ENCODE assay signal across 29 cellular contexts in the genomic region with DNA sequence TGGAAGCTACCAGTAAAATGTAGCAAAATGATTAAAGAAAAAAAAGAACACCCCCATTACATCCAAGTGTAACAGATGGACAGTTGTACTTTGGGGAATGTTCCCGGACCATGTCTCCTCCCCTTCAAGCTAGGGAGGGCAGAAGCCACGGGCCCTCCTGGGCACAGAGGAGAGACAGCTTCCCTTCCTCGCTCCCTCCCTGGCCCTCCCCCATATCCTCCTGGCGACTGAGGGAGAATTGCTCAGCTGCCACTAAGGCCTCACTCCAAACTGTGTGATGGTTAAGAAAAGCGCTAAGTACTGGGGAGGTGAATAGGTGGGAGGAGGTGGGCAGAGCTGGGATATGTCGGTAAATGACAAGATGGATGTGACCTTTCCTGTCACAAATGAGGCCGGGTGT.
DNase-seq lines count a peak whose midpoint lies in the region; ATAC-seq and TF ChIP-seq lines count a peak whose summit lies in the region.
"Had no signal": no experiment of that assay in that cellular context is flagged by ENCODE, and none has a peak within 500 bp of the region (broad histone marks: within the 10 kb centered on the region; RNA-seq: fewer than 3 reads in every experiment).

No MANE protein-coding gene starts in this region.

- DNase-seq in IMR-90 (no peak), NCI-H69 (lab: John Stamatoyannopoulos, UW) (peak; percentile 57), iPS-NIHi7 (ENCODE audit: extremely low spot score) (peak; percentile 37), NK-92 (lab: John Stamatoyannopoulos, UW; ENCODE audit: unreplicated experiment) (no peak)
- DNase-seq in natural killer cell treated with Interleukin-12 subunit alpha and Interleukin-12 subunit beta and Interleukin-15 and Interleukin-18, amount 100 ng/mL, for 72 hours (ENCODE audit: low spot score), result no peak
- DNase-seq: activated CD4-positive, alpha-beta T cell treated with anti-CD3 and anti-CD28 coated beads for 4 hours; activated effector memory CD4-positive, alpha-beta T cell treated with anti-CD3 and anti-CD28 coated beads, Interleukin-2, amount 50 U/mL, for 16 hours; activated naive CD8-positive, alpha-beta T cell treated with anti-CD3 and anti-CD28 coated beads, Interleukin-2, amount 10 ng/mL, durations not matched to agents 7 days and 5 days; activated T-cell treated with anti-CD3 and anti-CD28 coated beads, Interleukin-2, amount 50 U/mL, for 1 hour; Calu3; dermis blood vessel endothelial cell; HFFc6; Kasumi-1; left ventricle myocardium inferior; MV-4-11; naive thymus-derived CD4-positive, alpha-beta T cell; NCI-H1694; NCI-H748 treated with DMSO at 0.1 percent for 48 hours; ovary; PC-3 had no signal

- no peak for TF ChIP-seq POLR2A in IMR-90 (IDR thresholded peaks at IDR 0.05; ENCODE audit: low read depth, low read length)

- no peak overlapping the region; the same call in 1 of the 2 replicates for H3K4me2 ChIP-seq in IMR-90 (ENCODE audit: low read depth, low read length)
- H3K4me2 ChIP-seq: hepatocyte, smooth muscle cell had no signal

- in situ Hi-C loops in IMR-90 (cut with MboI; ENCODE audit: low sequenced_read_pairs), result no loop called here

- CTCF ChIA-PET in IMR-90 (lab: Yijun Ruan, JAX), result interaction anchor here (0.6 to 1.2 kb wide), 4 partner anchors 9 to 237 kb away, joined by 3 to 4 read pairs (median 4); no protein-coding TSS in a partner anchor

- H3K9me3 ChIP-seq in IMR-90 (ENCODE audit: control insufficient read depth, insufficient read depth, low read length), result no peaks in the 10 kb centered on the region
- H3K9me3 ChIP-seq: ascending aorta, gastroesophageal sphincter, ovary had no signal

- H3K36me3 ChIP-seq in IMR-90 (ENCODE audit: control insufficient read depth, insufficient read depth, low read length), result no peaks in the 10 kb centered on the region
- H3K36me3 ChIP-seq: ascending aorta, gastroesophageal sphincter, left ventricle myocardium inferior, ovary had no signal

- H3K9me1 ChIP-seq in IMR-90 (ENCODE audit: insufficient read depth, low read length), result no peaks in the 10 kb centered on the region

- H3K14ac ChIP-seq in IMR-90 (replicated peaks; ENCODE audit: low read depth, low read length), result no peak overlapping the region

- H3K36me3 Mint-ChIP-seq in natural killer cell treated with Interleukin-12 subunit alpha and Interleukin-12 subunit beta and Interleukin-15 and Interleukin-18, amount 100 ng/mL, for 72 hours, result no peaks in the 10 kb centered on the region
- H3K36me3 Mint-ChIP-seq: activated naive CD8-positive, alpha-beta T cell treated with anti-CD3 and anti-CD28 coated beads, Interleukin-2, amount 10 ng/mL, durations not matched to agents 7 days and 5 days; mesothelial cell of epicardium; naive thymus-derived CD4-positive, alpha-beta T cell; type B pancreatic cell had no signal

- peaks cover 0 to 14% of the 10 kb centered on the region in 2 donors for H3K27me3 Mint-ChIP-seq in natural killer cell treated with Interleukin-12 subunit alpha and Interleukin-12 subunit beta and Interleukin-15 and Interleukin-18, amount 100 ng/mL, for 72 hours

- no peak overlapping the region for H4K8ac ChIP-seq in IMR-90 (ENCODE audit: low read depth in 2 of 2, low read length in 2 of 2)

- no peak for TF ChIP-seq CTCF in IMR-90 (conservative IDR thresholded peaks at IDR 0.05; ENCODE audit: low read depth, low read length)

- H3K23ac ChIP-seq in IMR-90 (ENCODE audit: low read depth, low read length), result no peak overlapping the region

- H3K56ac ChIP-seq in IMR-90 (ENCODE audit: extremely low read depth, insufficient read depth, low read length), result no peak overlapping the region

- peaks cover 3% of the 10 kb centered on the region; the same call in 1 of the 2 replicates for H3K4me1 ChIP-seq in IMR-90 (ENCODE audit: control insufficient read depth, insufficient read depth, low read length)
- H3K4me1 ChIP-seq: ascending aorta, gastroesophageal sphincter, left ventricle myocardium inferior had no signal

- WGBS in IMR-90 (ENCODE audit: extremely low coverage in 2 of 2, insufficient read length in 1 of 2), 2 experiments, result 40% methylated on average over 1 of the region's 7 CpGs; no CpG with 5 or more reads in 1 of the 2 experiments

- H2BK5ac ChIP-seq in IMR-90 (ENCODE audit: low read depth, low read length, poor library complexity, severe bottlenecking), result no peak overlapping the region

- intact Hi-C loops in IMR-90 (cut with micrococcal nuclease), result no loop called here

- no peaks in the 10 kb centered on the region for H4K20me1 ChIP-seq in IMR-90 (ENCODE audit: insufficient read depth, low read length)

- H2AK5ac ChIP-seq in IMR-90 (ENCODE audit: low read depth, low read length), result peak overlapping the region; percentile 57

- no TSS peak for BruUV-seq in IMR-90 (replicated peaks; lab: Mats Ljungman, UMichigan)

- no peak overlapping the region for H3K4me3 ChIP-seq in IMR-90 (ENCODE audit: insufficient read depth, low read depth, low read length)
- H3K4me3 ChIP-seq: ascending aorta, gastroesophageal sphincter, hepatocyte, left ventricle myocardium inferior, ovary, smooth muscle cell had no signal

- no peaks in the 10 kb centered on the region for H3K4me1 Mint-ChIP-seq in natural killer cell treated with Interleukin-12 subunit alpha and Interleukin-12 subunit beta and Interleukin-15 and Interleukin-18, amount 100 ng/mL, for 72 hours (ENCODE audit: low read depth in 2 of 2)
- H3K4me1 Mint-ChIP-seq: activated naive CD8-positive, alpha-beta T cell treated with anti-CD3 and anti-CD28 coated beads, Interleukin-2, amount 10 ng/mL, durations not matched to agents 7 days and 5 days; naive thymus-derived CD4-positive, alpha-beta T cell had no signal

- H3K4ac ChIP-seq in IMR-90 (ENCODE audit: low read depth, low read length), result no peak overlapping the region

- no peaks in the 10 kb centered on the region for H3K9me3 Mint-ChIP-seq in natural killer cell treated with Interleukin-12 subunit alpha and Interleukin-12 subunit beta and Interleukin-15 and Interleukin-18, amount 100 ng/mL, for 72 hours
- H3K9me3 Mint-ChIP-seq: activated naive CD8-positive, alpha-beta T cell treated with anti-CD3 and anti-CD28 coated beads, Interleukin-2, amount 10 ng/mL, durations not matched to agents 7 days and 5 days; HFFc6 had no signal

- H3K27ac ChIP-seq in IMR-90 (ENCODE audit: insufficient read depth, low read length), result no peak overlapping the region
- H3K27ac ChIP-seq in temporal lobe (ENCODE audit: low read depth, low read length), result peak overlapping the region; percentile 3
- H3K27ac ChIP-seq: ascending aorta, gastroesophageal sphincter, hepatocyte, left ventricle myocardium inferior, ovary had no signal

- no peak overlapping the region for H2AFZ ChIP-seq in IMR-90 (replicated peaks; ENCODE audit: low read length, poor library complexity)
- H2AFZ ChIP-seq: hepatocyte had no signal

- no peak overlapping the region for H3K27ac Mint-ChIP-seq in natural killer cell treated with Interleukin-12 subunit alpha and Interleukin-12 subunit beta and Interleukin-15 and Interleukin-18, amount 100 ng/mL, for 72 hours
- H3K27ac Mint-ChIP-seq: activated naive CD8-positive, alpha-beta T cell treated with anti-CD3 and anti-CD28 coated beads, Interleukin-2, amount 10 ng/mL, durations not matched to agents 7 days and 5 days; HFFc6; mesothelial cell of epicardium; naive thymus-derived CD4-positive, alpha-beta T cell; type B pancreatic cell had no signal

- no peak overlapping the region for H3K9ac ChIP-seq in IMR-90 (ENCODE audit: low read depth, low read length)

- H3K4me3 Mint-ChIP-seq in natural killer cell treated with Interleukin-12 subunit alpha and Interleukin-12 subunit beta and Interleukin-15 and Interleukin-18, amount 100 ng/mL, for 72 hours, result no peak overlapping the region
- H3K4me3 Mint-ChIP-seq: activated naive CD8-positive, alpha-beta T cell treated with anti-CD3 and anti-CD28 coated beads, Interleukin-2, amount 10 ng/mL, durations not matched to agents 7 days and 5 days; HFFc6; mesothelial cell of epicardium; naive thymus-derived CD4-positive, alpha-beta T cell; type B pancreatic cell had no signal

- H2BK120ac ChIP-seq in IMR-90 (ENCODE audit: low read depth, low read length), result no peak overlapping the region

- H2BK20ac ChIP-seq in IMR-90 (ENCODE audit: low read depth, low read length), result no peak overlapping the region

- H3K27me3 ChIP-seq in IMR-90 (ENCODE audit: control insufficient read depth, insufficient read depth, low read length), result peaks cover 5% of the 10 kb centered on the region; the same call in 1 of the 2 replicates
- H3K27me3 ChIP-seq: ascending aorta, hepatocyte, ovary had no signal

- ATAC-seq in IMR-90 (ENCODE audit: low read depth) (no peak), HG02938 (IDR thresholded peaks at IDR 0.05; ENCODE audit: unreplicated experiment) (no peak)
- ATAC-seq in natural killer cell treated with Interleukin-12 subunit alpha and Interleukin-12 subunit beta and Interleukin-15 and Interleukin-18, amount 100 ng/mL, for 72 hours, result no peak
- ATAC-seq: gastroesophageal sphincter; HepG2; naive thymus-derived CD4-positive, alpha-beta T cell; PC-3 had no signal

- POLR2A ChIA-PET in IMR-90 (lab: Charles Lee; ENCODE audit: unreplicated experiment), result no interaction called here

- dilution Hi-C loops in IMR-90 (cut with HindIII; ENCODE audit: low sequenced_read_pairs, unreplicated experiment), result no loop called here

- no peak overlapping the region for H4K91ac ChIP-seq in IMR-90 (ENCODE audit: insufficient read depth, low read depth, low read length)

- H3K79me1 ChIP-seq in IMR-90 (ENCODE audit: low read depth in 1 of 2, low read length in 2 of 2), result no peaks in the 10 kb centered on the region

- H2BK15ac ChIP-seq in IMR-90 (ENCODE audit: low read depth, low read length), result no peak overlapping the region

- no peak overlapping the region for H2AK9ac ChIP-seq in IMR-90 (replicated peaks; ENCODE audit: low read depth, low read length, poor library complexity)

- H3K18ac ChIP-seq in IMR-90 (ENCODE audit: low read depth, low read length), result peak overlapping the region; percentile 13; the same call in 1 of the 2 replicates

- H4K5ac ChIP-seq in IMR-90 (ENCODE audit: low read depth, low read length), result peak overlapping the region; percentile 29; the same call in 1 of the 2 replicates

- no peak for TF ChIP-seq RAD21 in IMR-90 (IDR thresholded peaks at IDR 0.05; ENCODE audit: low read length)

TF ChIP-seq in IMR-90, 13 proteins besides CTCF, POLR2A, EP300 and RAD21 (continues in another document):
- no peak for TF ChIP-seq RCOR1 (IDR thresholded peaks at IDR 0.05; ENCODE audit: insufficient replicate concordance, low read length)
- no peak for TF ChIP-seq USF2 (IDR thresholded peaks at IDR 0.05; ENCODE audit: low read depth, low read length)
- no peak for TF ChIP-seq MAFK (IDR thresholded peaks at IDR 0.05; ENCODE audit: low read depth, low read length)
- no peak for TF ChIP-seq BHLHE40 (IDR thresholded peaks at IDR 0.05; ENCODE audit: low read depth, low read length)
- no peak for TF ChIP-seq CEBPB (IDR thresholded peaks at IDR 0.05; ENCODE audit: low read depth, low read length)

Comparison
In these comparisons a context has a peak if more than half of its experiments do, and no peak if none do; other contexts are left out.
1. DNase-seq: peak in NCI-H69 (single experiment) and iPS-NIHi7 (single experiment); none in IMR-90 (single experiment), natural killer cell treated with Interleukin-12 subunit alpha and Interleukin-12 subunit beta and Interleukin-15 and Interleukin-18, amount 100 ng/mL, for 72 hours (single experiment) and NK-92 (single experiment).